In genomic region chrX:100512471-100512870, GRCh38 we compare ENCODE assay signal across 9 cellular contexts.
DNase-seq lines count a peak whose midpoint lies in the region; ATAC-seq and TF ChIP-seq lines count a peak whose summit lies in the region.
"Had no signal": no experiment of that assay in that cellular context is flagged by ENCODE, and none has a peak within 500 bp of the region (broad histone marks: within the 10 kb centered on the region; RNA-seq: fewer than 3 reads in every experiment).

No MANE protein-coding gene starts in this region.

- H3K27me3 Mint-ChIP-seq in activated T-cell treated with anti-CD3 and anti-CD28 coated beads, Interleukin-2, amount 50 U/mL, for 72 hours (ENCODE audit: low read depth), result peaks cover 34% of the 10 kb centered on the region

- DNase-seq in Daoy (ENCODE audit: low read depth) (peak; percentile 0), HEK293T (ENCODE audit: extremely low spot score) (peak; percentile 58), amniotic epithelial cell (ENCODE audit: low read depth) (peak; percentile 2), kidney tubule cell (ENCODE audit: low spot score) (peak; percentile 19)
- no peak for DNase-seq in stimulated activated CD4-positive, alpha-beta T cell treated with anti-CD3 and anti-CD28 coated beads, Interleukin-4, amount 100 ng/mL, for 1 hour
- DNase-seq in activated T-cell treated with anti-CD3 and anti-CD28 coated beads, Interleukin-2, amount 50 U/mL, for 72 hours, result no peak

- no peaks in the 10 kb centered on the region for H3K36me3 Mint-ChIP-seq in activated T-cell treated with anti-CD3 and anti-CD28 coated beads, Interleukin-2, amount 50 U/mL, for 72 hours (ENCODE audit: insufficient read depth in 2 of 2)
- H3K36me3 Mint-ChIP-seq: memory B cell had no signal

- ATAC-seq in GM21786 (IDR thresholded peaks at IDR 0.05; ENCODE audit: unreplicated experiment) (no peak), GM19035 (IDR thresholded peaks at IDR 0.05; ENCODE audit: unreplicated experiment) (no peak)
- no peak for ATAC-seq in activated T-cell treated with anti-CD3 and anti-CD28 coated beads, Interleukin-2, amount 50 U/mL, for 72 hours (replicated peaks in 1 of 2)

- no peak overlapping the region for H3K4me3 Mint-ChIP-seq in activated T-cell treated with anti-CD3 and anti-CD28 coated beads, Interleukin-2, amount 50 U/mL, for 72 hours
- H3K4me3 Mint-ChIP-seq: memory B cell had no signal

- no peak overlapping the region for H3K27ac Mint-ChIP-seq in activated T-cell treated with anti-CD3 and anti-CD28 coated beads, Interleukin-2, amount 50 U/mL, for 72 hours
- H3K27ac Mint-ChIP-seq: memory B cell had no signal

- no peaks in the 10 kb centered on the region for H3K4me1 Mint-ChIP-seq in activated T-cell treated with anti-CD3 and anti-CD28 coated beads, Interleukin-2, amount 50 U/mL, for 72 hours (ENCODE audit: low read depth)
- H3K4me1 Mint-ChIP-seq: memory B cell had no signal

- no peaks in the 10 kb centered on the region for H3K9me3 Mint-ChIP-seq in activated T-cell treated with anti-CD3 and anti-CD28 coated beads, Interleukin-2, amount 50 U/mL, for 72 hours
- H3K9me3 Mint-ChIP-seq: memory B cell had no signal

- POLR2A ChIA-PET in HEK293T (lab: Yijun Ruan, JAX), result no interaction called here

- CTCF ChIA-PET in HEK293T (lab: Yijun Ruan, JAX), result interaction anchor here (0.8 to 1.5 kb wide), 8 partner anchors 9 to 256 kb away, joined by 3 to 16 read pairs (median 6); no protein-coding TSS in a partner anchor

TF ChIP-seq in HEK293T, 16 proteins besides CTCF, POLR2A, EP300 and RAD21:
- TF ChIP-seq SP1 (IDR thresholded peaks at IDR 0.05) (no peak), FOXK2 (IDR thresholded peaks at IDR 0.05) (no peak), NFRKB (IDR thresholded peaks at IDR 0.05) (no peak), FOXA1 (IDR thresholded peaks at IDR 0.05) (no peak), BHLHE40 (IDR thresholded peaks at IDR 0.05; ENCODE audit: borderline replicate concordance) (no peak), HDGF (IDR thresholded peaks at IDR 0.05; ENCODE audit: borderline replicate concordance) (no peak), LEF1 (IDR thresholded peaks at IDR 0.05; ENCODE audit: borderline replicate concordance) (no peak), SUZ12 (IDR thresholded peaks at IDR 0.05) (no peak), ARNT (IDR thresholded peaks at IDR 0.05) (no peak), ZNF384 (IDR thresholded peaks at IDR 0.05) (no peak)
- TF ChIP-seq, protein P1, sequence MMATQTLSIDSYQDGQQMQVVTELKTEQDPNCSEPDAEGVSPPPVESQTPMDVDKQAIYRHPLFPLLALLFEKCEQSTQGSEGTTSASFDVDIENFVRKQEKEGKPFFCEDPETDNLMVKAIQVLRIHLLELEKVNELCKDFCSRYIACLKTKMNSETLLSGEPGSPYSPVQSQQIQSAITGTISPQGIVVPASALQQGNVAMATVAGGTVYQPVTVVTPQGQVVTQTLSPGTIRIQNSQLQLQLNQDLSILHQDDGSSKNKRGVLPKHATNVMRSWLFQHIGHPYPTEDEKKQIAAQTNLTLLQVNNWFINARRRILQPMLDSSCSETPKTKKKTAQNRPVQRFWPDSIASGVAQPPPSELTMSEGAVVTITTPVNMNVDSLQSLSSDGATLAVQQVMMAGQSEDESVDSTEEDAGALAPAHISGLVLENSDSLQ (IDR thresholded peaks at IDR 0.05), result no peak

Comparison
In these comparisons a context has a peak if more than half of its experiments do, and no peak if none do; other contexts are left out.
1. DNase-seq: peak in Daoy (single experiment), HEK293T (single experiment), amniotic epithelial cell (single experiment) and kidney tubule cell (single experiment); none in stimulated activated CD4-positive, alpha-beta T cell treated with anti-CD3 and anti-CD28 coated beads, Interleukin-4, amount 100 ng/mL, for 1 hour (single experiment) and activated T-cell treated with anti-CD3 and anti-CD28 coated beads, Interleukin-2, amount 50 U/mL, for 72 hours (0 of 2).